ENCODE assay signal across 18 cellular contexts in the genomic region with DNA sequence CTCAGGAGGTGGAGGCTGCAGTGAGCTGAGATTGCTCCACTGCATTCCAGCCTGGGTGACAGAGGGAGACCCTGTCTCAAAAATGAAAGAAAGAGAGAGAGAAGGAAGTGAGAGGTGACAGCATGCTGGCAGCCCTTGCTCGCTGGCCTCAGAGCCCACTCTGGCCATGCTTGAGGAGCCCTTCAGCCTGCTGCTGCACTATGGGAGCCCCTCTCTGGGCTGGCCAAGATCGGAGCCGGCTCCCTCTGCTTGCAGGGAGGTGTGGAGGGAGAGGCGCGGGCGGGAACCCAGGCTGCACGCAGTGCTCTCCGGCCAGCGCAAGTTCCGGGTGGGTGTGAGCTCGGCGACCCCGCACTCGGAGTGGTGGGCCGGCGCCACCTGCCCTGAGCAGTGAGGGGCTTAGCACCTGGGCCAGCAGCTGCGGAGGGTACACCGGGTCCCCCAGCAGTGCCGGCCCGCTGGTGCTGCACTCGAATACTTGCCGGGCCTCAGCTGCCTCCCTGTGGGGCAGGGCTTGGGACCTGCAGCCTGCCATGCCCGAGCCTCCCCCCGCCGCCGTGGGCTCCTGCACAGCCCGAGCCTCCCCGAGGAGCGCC. TPM values are rescaled to one million over a fixed set of nuclear protein-coding genes. Genes with fewer than 3 reads are reported as not detected.
"Had no signal": no experiment of that assay in that cellular context is flagged by ENCODE, and none has a peak within 500 bp of the region (broad histone marks: within the 10 kb centered on the region; RNA-seq: fewer than 3 reads in every experiment).

No MANE protein-coding gene starts in this region.

RNA-seq across cellular contexts. Expression of gene LGALS4, which starts 8.6 kb away (rescaled TPM):
- total RNA-seq: chondrocyte, dermis blood vessel endothelial cell, endothelial cell of umbilical vein, epithelial cell of proximal tubule, fibroblast of lung, foreskin keratinocyte, myocyte, pulmonary artery endothelial cell had no signal
- polyA plus RNA-seq: fibroblast of lung had no signal

RNA-seq across cellular contexts. Expression of gene LGALS7B, which starts 32.3 kb away (rescaled TPM):
- total RNA-seq: chondrocyte; endothelial cell of umbilical vein; esophagus muscularis mucosa; fibroblast of lung; heart left ventricle; left colon; left ventricle myocardium inferior; myocyte; naive thymus-derived CD8-positive, alpha-beta T cell; occipital lobe; ovary; pulmonary artery endothelial cell had no signal
- polyA plus RNA-seq: endothelial cell of umbilical vein; heart left ventricle; naive thymus-derived CD8-positive, alpha-beta T cell; ovary had no signal

RNA-seq across cellular contexts. Expression of gene LGALS7, which starts 48.0 kb away (rescaled TPM):
- total RNA-seq: chondrocyte; dermis blood vessel endothelial cell; endothelial cell of umbilical vein; epithelial cell of proximal tubule; esophagus muscularis mucosa; fibroblast of lung; heart left ventricle; left colon; left ventricle myocardium inferior; mucosa of gallbladder; myocyte; naive thymus-derived CD8-positive, alpha-beta T cell; pulmonary artery endothelial cell; testis; upper lobe of right lung had no signal
- polyA plus RNA-seq: endothelial cell of umbilical vein; fibroblast of lung; naive thymus-derived CD8-positive, alpha-beta T cell had no signal
